ENCODE assay signal across 31 cellular contexts in the genomic region with DNA sequence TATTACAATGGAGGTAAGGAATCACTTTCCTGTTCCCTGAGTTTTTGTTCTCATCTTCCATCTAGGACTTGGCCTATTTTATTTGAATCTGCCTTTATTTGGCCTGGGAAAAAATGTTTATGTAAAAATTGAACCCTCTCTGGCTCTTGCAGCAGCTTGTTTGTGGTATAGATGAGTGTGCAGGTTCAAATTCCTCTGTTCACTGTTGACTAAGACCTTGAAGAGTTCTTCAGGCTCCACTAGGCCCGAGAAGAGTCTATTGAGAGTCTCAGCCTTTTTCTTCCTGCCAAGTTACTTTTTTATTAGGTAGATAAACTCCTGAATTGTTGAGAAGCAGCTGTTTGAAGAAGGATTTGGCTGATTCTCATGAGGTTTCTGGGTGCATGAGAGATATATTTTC.
A peak's percentile ranks its signal among the peaks of the same experiment; 100 is the strongest.
DNase-seq lines count a peak whose midpoint lies in the region; ATAC-seq, FAIRE-seq and TF ChIP-seq lines count a peak whose summit lies in the region.
"Had no signal": no experiment of that assay in that cellular context is flagged by ENCODE, and none has a peak within 500 bp of the region (broad histone marks: within the 10 kb centered on the region; RNA-seq: fewer than 3 reads in every experiment).

No MANE protein-coding gene starts in this region.

- FAIRE-seq in astrocyte (lab: Jason Lieb, UNC) (no peak), pancreas (lab: Jason Lieb, UNC) (no peak)
- FAIRE-seq: A549, colon, GM19239, K562 had no signal

- TF ChIP-seq CTCF in astrocyte (IDR thresholded peaks at IDR 0.05; ENCODE audit: insufficient read depth, low read depth, low read length) (no peak), lung (IDR thresholded peaks at IDR 0.05; ENCODE audit: control extremely low read depth, extremely low read depth) (no peak), stomach (IDR thresholded peaks at IDR 0.05) (no peak), pancreas (IDR thresholded peaks at IDR 0.05) (no peak)

- H3K79me2 ChIP-seq in astrocyte (ENCODE audit: insufficient read depth, low read length) = no peaks in the 10 kb centered on the region

- no peak for TF ChIP-seq EP300 in stomach (IDR thresholded peaks at IDR 0.05)

- H3K4me3 ChIP-seq in astrocyte (ENCODE audit: insufficient read depth, low read depth, low read length) = no peak overlapping the region
- H3K4me3 ChIP-seq in lung = no peak overlapping the region
- no peak overlapping the region for H3K4me3 ChIP-seq in stomach
- H3K4me3 ChIP-seq in pancreas = no peak overlapping the region
- H3K4me3 ChIP-seq: A549, heart left ventricle, K562, SJSA1, transverse colon had no signal

- TF ChIP-seq POLR2A in stomach (IDR thresholded peaks at IDR 0.05) = no peak

- no peak overlapping the region for H3K4me2 ChIP-seq in astrocyte (ENCODE audit: low read length)
- H3K4me2 ChIP-seq: A549 had no signal

- H3K36me3 ChIP-seq in astrocyte (ENCODE audit: insufficient read depth, low read length) (no peaks in the 10 kb centered on the region), lung (ENCODE audit: control insufficient read depth in 2 of 2, insufficient read depth in 2 of 2, low read length in 2 of 2) (no peaks in the 10 kb centered on the region), stomach (no peaks in the 10 kb centered on the region), pancreas (no peaks in the 10 kb centered on the region)
- H3K36me3 ChIP-seq: BE2C, heart left ventricle, SJSA1, transverse colon had no signal

- no peak overlapping the region for H2AFZ ChIP-seq in astrocyte (ENCODE audit: low read depth, low read length)

- H3K27ac Mint-ChIP-seq in astrocyte (ENCODE audit: unreplicated experiment) = no peak overlapping the region
- H3K27ac Mint-ChIP-seq: activated CD8-positive, alpha-beta memory T cell treated with anti-CD3 and anti-CD28 coated beads, Interleukin-2, amount 10 ng/mL, durations not matched to agents 7 days and 5 days; CD8-positive, alpha-beta memory T cell; naive B cell; stimulated activated naive CD8-positive, alpha-beta T cell treated with anti-CD3 and anti-CD28 coated beads, Interleukin-15, Interleukin-2, amounts not matched to agents 100 ng/mL and 50 ng/mL, for 24 hours had no signal

- H3K9me3 ChIP-seq in astrocyte (ENCODE audit: insufficient read depth, low read depth, low read length) (no peaks in the 10 kb centered on the region), lung (ENCODE audit: control insufficient read depth in 2 of 2, insufficient read depth in 1 of 2, low read length in 1 of 2) (no peaks in the 10 kb centered on the region), stomach (no peaks in the 10 kb centered on the region), pancreas (no peaks in the 10 kb centered on the region)
- H3K9me3 ChIP-seq: A549, BE2C, heart left ventricle, SJSA1, transverse colon had no signal

- H3K27me3 ChIP-seq in astrocyte (ENCODE audit: insufficient read depth, low read length) (no peaks in the 10 kb centered on the region), lung (ENCODE audit: control insufficient read depth, insufficient read depth) (no peaks in the 10 kb centered on the region), stomach (no peaks in the 10 kb centered on the region), pancreas (no peaks in the 10 kb centered on the region)
- H3K27me3 ChIP-seq: BE2C, heart left ventricle, SJSA1, transverse colon had no signal

- H3K9me3 Mint-ChIP-seq in astrocyte (ENCODE audit: unreplicated experiment) = no peaks in the 10 kb centered on the region
- H3K9me3 Mint-ChIP-seq: stimulated activated naive CD8-positive, alpha-beta T cell treated with anti-CD3 and anti-CD28 coated beads, Interleukin-15, Interleukin-2, amounts not matched to agents 100 ng/mL and 50 ng/mL, for 24 hours had no signal

- H3K4me1 ChIP-seq in astrocyte (ENCODE audit: insufficient read depth, low read length) (no peaks in the 10 kb centered on the region), lung (ENCODE audit: control insufficient read depth in 2 of 2, insufficient read depth in 2 of 2, low read length in 2 of 2) (peaks cover 0 to 5% of the 10 kb centered on the region in 2 donors), stomach (no peaks in the 10 kb centered on the region), pancreas (no peaks in the 10 kb centered on the region)
- H3K4me1 ChIP-seq: A549, BE2C, SJSA1, transverse colon had no signal

- intact Hi-C loops in stomach (cut with DNase I; ENCODE audit: low total_unique reads) (no loop called here), pancreas (cut with DNase I) (no loop called here)

- ATAC-seq in HG02885 (IDR thresholded peaks at IDR 0.05; ENCODE audit: poor library complexity, unreplicated experiment) = peak; percentile 21
- ATAC-seq in lung (ENCODE audit: insufficient read depth, low FRiP score) = peak; percentile 66
- ATAC-seq in HG03457 (IDR thresholded peaks at IDR 0.05; ENCODE audit: unreplicated experiment) = no peak
- no peak for ATAC-seq in pancreas
- no peak for ATAC-seq in HG03378 (IDR thresholded peaks at IDR 0.05; ENCODE audit: unreplicated experiment)
- ATAC-seq: A549; activated CD8-positive, alpha-beta memory T cell treated with anti-CD3 and anti-CD28 coated beads, Interleukin-2, amount 10 ng/mL, durations not matched to agents 7 days and 5 days; heart left ventricle; K562 had no signal

- no peak overlapping the region for H3K9ac ChIP-seq in astrocyte (ENCODE audit: low read length)

- peak; percentile 89 for DNase-seq in DMS79 treated with DMSO at 0.1 percent for 48 hours (lab: John Stamatoyannopoulos, UW)
- DNase-seq in astrocyte (ENCODE audit: low read depth) = peak; percentile 4
- DNase-seq in lung (ENCODE audit: low spot score) = no peak
- no peak for DNase-seq in stomach
- DNase-seq in pancreas = no peak
- DNase-seq: activated CD4-positive, CD25-positive, alpha-beta regulatory T cell; activated CD8-positive, alpha-beta memory T cell treated with anti-CD3 and anti-CD28 coated beads, Interleukin-2, amount 10 ng/mL, durations not matched to agents 7 days and 5 days; activated naive CD4-positive, alpha-beta T cell treated with anti-CD3 and anti-CD28 coated beads, Interleukin-2, amount 50 U/mL, for 16 hours; amniotic stem cell; BE2C; CD8-positive, alpha-beta memory T cell; DMS 273 treated with DMSO at 0.1 percent for 48 hours; effector CD4-positive, alpha-beta T cell; heart left ventricle; naive B cell; NCI-H1105; NCI-H2081; NCI-H345; NCI-H774; RPMI8226; T-helper 1 cell; transverse colon had no signal

- WGBS in lung, 2 donors = 66 to 84% methylated on average over 1 of the region's 1 CpG
- 38 to 76% (median 71%) methylated on average over 1 of the region's 1 CpG for WGBS in stomach, 5 donors
- 71 to 77% methylated on average over 1 of the region's 1 CpG for WGBS in pancreas, 2 donors

- peaks cover 2% of the 10 kb centered on the region for H3K27me3 Mint-ChIP-seq in astrocyte (ENCODE audit: low read depth, unreplicated experiment)
- H3K27me3 Mint-ChIP-seq: activated CD8-positive, alpha-beta memory T cell treated with anti-CD3 and anti-CD28 coated beads, Interleukin-2, amount 10 ng/mL, durations not matched to agents 7 days and 5 days; CD8-positive, alpha-beta memory T cell; naive B cell; stimulated activated naive CD8-positive, alpha-beta T cell treated with anti-CD3 and anti-CD28 coated beads, Interleukin-15, Interleukin-2, amounts not matched to agents 100 ng/mL and 50 ng/mL, for 24 hours had no signal

- no peak overlapping the region for H3K4me3 Mint-ChIP-seq in astrocyte (ENCODE audit: unreplicated experiment)
- H3K4me3 Mint-ChIP-seq: activated CD8-positive, alpha-beta memory T cell treated with anti-CD3 and anti-CD28 coated beads, Interleukin-2, amount 10 ng/mL, durations not matched to agents 7 days and 5 days; CD8-positive, alpha-beta memory T cell; naive B cell; stimulated activated naive CD8-positive, alpha-beta T cell treated with anti-CD3 and anti-CD28 coated beads, Interleukin-15, Interleukin-2, amounts not matched to agents 100 ng/mL and 50 ng/mL, for 24 hours had no signal

- no peaks in the 10 kb centered on the region for H4K20me1 ChIP-seq in astrocyte (ENCODE audit: insufficient read depth, low read length)

- H3K27ac ChIP-seq in astrocyte (ENCODE audit: low read depth, low read length) = no peak overlapping the region
- H3K27ac ChIP-seq in lung (ENCODE audit: low read depth in 1 of 2, low read length in 1 of 2) = no peak overlapping the region
- H3K27ac ChIP-seq in stomach = no peak overlapping the region
- no peak overlapping the region for H3K27ac ChIP-seq in pancreas
- H3K27ac ChIP-seq: A549, heart left ventricle, SJSA1, transverse colon had no signal

- H3K4me1 Mint-ChIP-seq in astrocyte (ENCODE audit: low read depth, unreplicated experiment) = peaks cover 33% of the 10 kb centered on the region
- H3K4me1 Mint-ChIP-seq: CD8-positive, alpha-beta memory T cell; naive B cell had no signal

- no peaks in the 10 kb centered on the region for H3K36me3 Mint-ChIP-seq in astrocyte (ENCODE audit: low read depth, unreplicated experiment)
- H3K36me3 Mint-ChIP-seq: activated CD8-positive, alpha-beta memory T cell treated with anti-CD3 and anti-CD28 coated beads, Interleukin-2, amount 10 ng/mL, durations not matched to agents 7 days and 5 days; CD8-positive, alpha-beta memory T cell; naive B cell had no signal

Comparison
In these comparisons a context has a peak if more than half of its experiments do, and no peak if none do; other contexts are left out.
1. DNase-seq: peak in DMS79 treated with DMSO at 0.1 percent for 48 hours (single experiment) and astrocyte (single experiment); none in lung (single experiment), stomach (single experiment) and pancreas (0 of 6).
2. ATAC-seq: peak in HG02885 (single experiment) and lung (single experiment); none in HG03457 (single experiment), pancreas (0 of 4) and HG03378 (single experiment).